ENCODE assay signal across 31 cellular contexts in the genomic region with DNA sequence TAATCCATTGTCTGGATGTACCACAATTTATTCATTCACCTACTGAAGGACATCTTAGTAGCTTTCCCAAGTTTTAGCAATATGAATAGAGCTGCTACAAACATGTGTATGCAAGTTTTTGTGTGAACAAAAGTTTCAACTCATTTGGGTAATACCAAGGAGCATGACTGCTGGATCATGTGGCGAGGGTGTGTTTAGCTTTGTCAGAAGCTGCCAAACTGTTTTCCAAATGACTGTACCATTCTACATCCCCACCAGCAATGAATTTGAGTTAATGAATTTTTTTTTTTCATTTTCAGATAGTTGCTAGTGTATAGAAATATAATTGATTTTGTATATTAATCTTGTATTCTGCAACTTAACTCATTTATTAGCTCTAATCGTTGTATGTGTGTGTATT.
"Had no signal": no experiment of that assay in that cellular context is flagged by ENCODE, and none has a peak within 500 bp of the region (broad histone marks: within the 10 kb centered on the region; RNA-seq: fewer than 3 reads in every experiment).

No MANE protein-coding gene starts in this region.

- H3K36me3 ChIP-seq: esophagus squamous epithelium, neutrophil, ovary, right lobe of liver, uterus had no signal

- H3K27me3 ChIP-seq: ovary, right lobe of liver, uterus had no signal

- H3K27me3 Mint-ChIP-seq: progenitor cell of endocrine pancreas, type B pancreatic cell had no signal

- H3K9me3 ChIP-seq: esophagus squamous epithelium, neutrophil, ovary, right lobe of liver, uterus had no signal

- H3K27ac Mint-ChIP-seq: activated CD4-positive, alpha-beta memory T cell treated with anti-CD3 and anti-CD28 coated beads for 36 hours; activated naive CD4-positive, alpha-beta T cell treated with anti-CD3 and anti-CD28 coated beads, Interleukin-2, amount 50 U/mL, for 72 hours; mesothelial cell of epicardium; naive B cell; nephron progenitor cell; progenitor cell of endocrine pancreas; stimulated activated memory B cell treated with anti-CD40 and anti-IgM and Interleukin-4, amounts not matched to agents 10 μg/mL and 1 μg/mL and 100 μg/mL, for 72 hours; stimulated activated naive CD8-positive, alpha-beta T cell treated with anti-CD3 and anti-CD28 coated beads, Interleukin-15, amount 100 ng/mL, for 72 hours; T-helper 1 cell treated with Interleukin-12 subunit alpha and Interleukin-12 subunit beta and Interleukin-4 antibody, amounts not matched to agents 30 μg/mL and 1 μg/mL, for 36 hours; type B pancreatic cell had no signal

- H3K4me3 ChIP-seq: esophagus squamous epithelium, ovary, right lobe of liver, uterus had no signal

- H3K4me1 Mint-ChIP-seq: mesothelial cell of epicardium; stimulated activated memory B cell treated with anti-CD40 and anti-IgM and Interleukin-4, amounts not matched to agents 10 μg/mL and 1 μg/mL and 100 μg/mL, for 72 hours; stimulated activated naive CD8-positive, alpha-beta T cell treated with anti-CD3 and anti-CD28 coated beads, Interleukin-15, amount 100 ng/mL, for 72 hours had no signal

- H3K4me1 ChIP-seq: right lobe of liver, uterus had no signal

- H3K27ac ChIP-seq: neutrophil, ovary, right lobe of liver, uterus, VCaP had no signal

- H3K4me3 Mint-ChIP-seq: activated CD4-positive, alpha-beta memory T cell treated with anti-CD3 and anti-CD28 coated beads for 36 hours; mesothelial cell of epicardium; naive B cell; nephron progenitor cell; stimulated activated memory B cell treated with anti-CD40 and anti-IgM and Interleukin-4, amounts not matched to agents 10 μg/mL and 1 μg/mL and 100 μg/mL, for 72 hours; stimulated activated naive CD8-positive, alpha-beta T cell treated with anti-CD3 and anti-CD28 coated beads, Interleukin-15, amount 100 ng/mL, for 72 hours; T-helper 1 cell treated with Interleukin-12 subunit alpha and Interleukin-12 subunit beta and Interleukin-4 antibody, amounts not matched to agents 30 μg/mL and 1 μg/mL, for 36 hours; type B pancreatic cell had no signal

- DNase-seq: activated CD4-positive, alpha-beta memory T cell treated with anti-CD3 and anti-CD28 coated beads for 36 hours; activated CD4-positive, alpha-beta T cell treated with anti-CD3 and anti-CD28 coated beads for 48 hours; activated CD8-positive, alpha-beta memory T cell treated with anti-CD3 and anti-CD28 coated beads, Interleukin-2, amount 50 U/mL, for 4 hours; activated gamma-delta T cell treated with Interleukin-2 at 50 U/mL for 16 hours; activated T-cell treated with anti-CD3 and anti-CD28 coated beads, Interleukin-2, amount 50 U/mL, for 1 hour; dermis blood vessel endothelial cell; effector memory CD4-positive, alpha-beta T cell; esophagus squamous epithelium; head of caudate nucleus; hippocampal formation; kidney; left colon; naive B cell; nephron progenitor cell; ovary; right lobe of liver; stimulated activated CD4-positive, alpha-beta T cell treated with anti-CD3 and anti-CD28 coated beads, Interleukin-4, amount 100 ng/mL, for 24 hours; stimulated activated naive CD8-positive, alpha-beta T cell treated with anti-CD3 and anti-CD28 coated beads, Interleukin-15, amount 100 ng/mL, for 72 hours; substantia nigra; T-helper 9 cell; uterus had no signal

- FAIRE-seq: colon, kidney, TTC549 had no signal

- ATAC-seq: left colon; right lobe of liver; stimulated activated memory B cell treated with anti-CD40 and anti-IgM and Interleukin-4, amounts not matched to agents 10 μg/mL and 1 μg/mL and 100 μg/mL, for 72 hours; stimulated activated naive CD8-positive, alpha-beta T cell treated with anti-CD3 and anti-CD28 coated beads, Interleukin-15, amount 100 ng/mL, for 72 hours had no signal

- H3K9me3 Mint-ChIP-seq: activated CD4-positive, alpha-beta memory T cell treated with anti-CD3 and anti-CD28 coated beads for 36 hours; activated naive CD4-positive, alpha-beta T cell treated with anti-CD3 and anti-CD28 coated beads, Interleukin-2, amount 50 U/mL, for 72 hours; stimulated activated memory B cell treated with anti-CD40 and anti-IgM and Interleukin-4, amounts not matched to agents 10 μg/mL and 1 μg/mL and 100 μg/mL, for 72 hours; stimulated activated naive CD8-positive, alpha-beta T cell treated with anti-CD3 and anti-CD28 coated beads, Interleukin-15, amount 100 ng/mL, for 72 hours; T-helper 1 cell treated with Interleukin-12 subunit alpha and Interleukin-12 subunit beta and Interleukin-4 antibody, amounts not matched to agents 30 μg/mL and 1 μg/mL, for 36 hours; type B pancreatic cell had no signal

- H3K36me3 Mint-ChIP-seq: activated CD4-positive, alpha-beta memory T cell treated with anti-CD3 and anti-CD28 coated beads for 36 hours; activated naive CD4-positive, alpha-beta T cell treated with anti-CD3 and anti-CD28 coated beads, Interleukin-2, amount 50 U/mL, for 72 hours; mesothelial cell of epicardium; stimulated activated memory B cell treated with anti-CD40 and anti-IgM and Interleukin-4, amounts not matched to agents 10 μg/mL and 1 μg/mL and 100 μg/mL, for 72 hours; type B pancreatic cell had no signal
